8 cellular contexts compared by ENCODE assay signal in the genomic region with DNA sequence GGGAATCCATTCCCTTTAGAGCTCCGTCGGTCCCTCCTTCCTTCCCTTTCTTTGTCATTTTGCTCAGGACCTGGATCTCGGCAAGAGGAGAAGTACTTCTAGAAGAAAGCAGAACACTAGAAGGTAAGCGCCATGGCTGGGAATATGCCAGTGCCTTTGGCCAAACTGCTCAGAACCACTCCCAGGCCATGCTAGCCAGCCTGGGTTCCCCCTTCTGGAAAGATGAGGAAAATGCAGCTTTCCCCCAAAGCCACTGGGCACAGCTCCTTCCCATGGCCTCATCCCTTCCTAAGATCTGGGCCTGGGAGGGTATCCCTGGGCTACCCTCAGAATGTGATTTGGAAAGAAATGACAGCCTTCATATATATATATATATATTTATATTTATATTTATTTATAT. TPM values are rescaled to one million over a fixed set of nuclear protein-coding genes. Genes with fewer than 3 reads are reported as not detected.
DNase-seq lines count a peak whose midpoint lies in the region; ATAC-seq and TF ChIP-seq lines count a peak whose summit lies in the region.

No MANE protein-coding gene starts in this region.

- POLR2A ChIA-PET in naive thymus-derived CD8-positive, alpha-beta T cell (lab: Charles Lee) = no interaction called here

- peaks cover 13% of the 10 kb centered on the region; the same call in 2 of the 3 replicates for H3K4me1 Mint-ChIP-seq in GM23338
- peaks cover 0 to 3% (median 3%) of the 10 kb centered on the region in 4 donors for H3K4me1 Mint-ChIP-seq in naive thymus-derived CD8-positive, alpha-beta T cell

- H3K27me3 ChIP-seq in GM23338 (ENCODE audit: insufficient read depth) (peaks cover 19% of the 10 kb centered on the region), cardiac muscle cell (peaks cover 30% of the 10 kb centered on the region)

- peaks cover 5% of the 10 kb centered on the region; the same call in 1 of the 3 replicates for H3K9me3 Mint-ChIP-seq in GM23338
- H3K9me3 Mint-ChIP-seq in naive thymus-derived CD8-positive, alpha-beta T cell = peaks cover 0 to 1% (median 0%) of the 10 kb centered on the region in 9 donors

- ATAC-seq in GM23338 (peak; percentile 80), GM19455 (IDR thresholded peaks at IDR 0.05; ENCODE audit: unreplicated experiment) (no peak)
- no peak for ATAC-seq in naive thymus-derived CD8-positive, alpha-beta T cell

- no peaks in the 10 kb centered on the region for H4K20me1 ChIP-seq in GM23338 (replicated peaks; ENCODE audit: insufficient read depth)

- H3K27ac ChIP-seq in 22Rv1 (no peak overlapping the region), GM23338 (ENCODE audit: low read depth) (no peak overlapping the region), cardiac muscle cell (no peak overlapping the region)

- no peaks in the 10 kb centered on the region for H3F3A ChIP-seq in GM23338 (replicated peaks; ENCODE audit: low read depth)

- H3K36me3 ChIP-seq in GM23338 (ENCODE audit: insufficient read depth) (no peaks in the 10 kb centered on the region), cardiac muscle cell (no peaks in the 10 kb centered on the region)

- H3K27me3 Mint-ChIP-seq in GM23338 (ENCODE audit: insufficient read depth, low read depth, poor library complexity) = peaks cover 27% of the 10 kb centered on the region
- peaks cover 29 to 68% (median 54%) of the 10 kb centered on the region in 5 donors for H3K27me3 Mint-ChIP-seq in naive thymus-derived CD8-positive, alpha-beta T cell

- H3K4me2 ChIP-seq in GM23338 = no peak overlapping the region

- no peak overlapping the region for H3K4me3 Mint-ChIP-seq in GM23338
- H3K4me3 Mint-ChIP-seq in naive thymus-derived CD8-positive, alpha-beta T cell = no peak overlapping the region

- peak overlapping the region; percentile 83 for H2AFZ ChIP-seq in GM23338

- no peaks in the 10 kb centered on the region for H3K9me2 ChIP-seq in GM23338 (ENCODE audit: insufficient read depth)

- H3K79me2 ChIP-seq in GM23338 (replicated peaks; ENCODE audit: insufficient read depth) = no peaks in the 10 kb centered on the region

- peak; percentile 82 for DNase-seq in GM23338 (ENCODE audit: low spot score)
- DNase-seq in SK-MEL-5 (ENCODE audit: low read depth, low spot score) = peak; percentile 71
- DNase-seq in cardiac muscle cell (ENCODE audit: low read depth in 1 of 2, low spot score in 1 of 2) = peak; percentile 63 to 78
- peak; percentile 39 for DNase-seq in superior temporal gyrus (ENCODE audit: extremely low spot score)
- no peak for DNase-seq in naive thymus-derived CD8-positive, alpha-beta T cell
- no peak for DNase-seq in Ammon's horn (ENCODE audit: low spot score)

- H3K27ac Mint-ChIP-seq in GM23338 = no peak overlapping the region
- peak overlapping the region in 1 of 10 donors; percentile 50 for H3K27ac Mint-ChIP-seq in naive thymus-derived CD8-positive, alpha-beta T cell

- peak; percentile 60 for TF ChIP-seq CTCF in 22Rv1 (IDR thresholded peaks at IDR 0.05)
- peak; percentile 56 to 82 for TF ChIP-seq CTCF in GM23338 (conservative IDR thresholded peaks at IDR 0.05; ENCODE audit: low read depth in 2 of 2)
- TF ChIP-seq CTCF in cardiac muscle cell (IDR thresholded peaks at IDR 0.05; ENCODE audit: low read depth, low read length) = peak; percentile 72

- H3K4me3 ChIP-seq in GM23338 (no peak overlapping the region), cardiac muscle cell (no peak overlapping the region)

- H3K4me1 ChIP-seq in GM23338 (ENCODE audit: insufficient read depth) (no peaks in the 10 kb centered on the region), cardiac muscle cell (ENCODE audit: low read depth) (no peaks in the 10 kb centered on the region)

- in situ Hi-C loops in SK-MEL-5 (cut with HindIII; ENCODE audit: low pct_unique_long_range_greater_than_20kb, low sequenced_read_pairs) = no loop called here

- no peaks in the 10 kb centered on the region; the same call in 2 of the 3 replicates for H3K36me3 Mint-ChIP-seq in GM23338 (ENCODE audit: low read depth)
- no peaks in the 10 kb centered on the region for H3K36me3 Mint-ChIP-seq in naive thymus-derived CD8-positive, alpha-beta T cell

- H3K9me3 ChIP-seq in cardiac muscle cell (ENCODE audit: low read depth) = no peaks in the 10 kb centered on the region

TF ChIP-seq in GM23338, 12 proteins besides CTCF, POLR2A, EP300 and RAD21 (continues in another document):
- TF ChIP-seq, protein P1, sequence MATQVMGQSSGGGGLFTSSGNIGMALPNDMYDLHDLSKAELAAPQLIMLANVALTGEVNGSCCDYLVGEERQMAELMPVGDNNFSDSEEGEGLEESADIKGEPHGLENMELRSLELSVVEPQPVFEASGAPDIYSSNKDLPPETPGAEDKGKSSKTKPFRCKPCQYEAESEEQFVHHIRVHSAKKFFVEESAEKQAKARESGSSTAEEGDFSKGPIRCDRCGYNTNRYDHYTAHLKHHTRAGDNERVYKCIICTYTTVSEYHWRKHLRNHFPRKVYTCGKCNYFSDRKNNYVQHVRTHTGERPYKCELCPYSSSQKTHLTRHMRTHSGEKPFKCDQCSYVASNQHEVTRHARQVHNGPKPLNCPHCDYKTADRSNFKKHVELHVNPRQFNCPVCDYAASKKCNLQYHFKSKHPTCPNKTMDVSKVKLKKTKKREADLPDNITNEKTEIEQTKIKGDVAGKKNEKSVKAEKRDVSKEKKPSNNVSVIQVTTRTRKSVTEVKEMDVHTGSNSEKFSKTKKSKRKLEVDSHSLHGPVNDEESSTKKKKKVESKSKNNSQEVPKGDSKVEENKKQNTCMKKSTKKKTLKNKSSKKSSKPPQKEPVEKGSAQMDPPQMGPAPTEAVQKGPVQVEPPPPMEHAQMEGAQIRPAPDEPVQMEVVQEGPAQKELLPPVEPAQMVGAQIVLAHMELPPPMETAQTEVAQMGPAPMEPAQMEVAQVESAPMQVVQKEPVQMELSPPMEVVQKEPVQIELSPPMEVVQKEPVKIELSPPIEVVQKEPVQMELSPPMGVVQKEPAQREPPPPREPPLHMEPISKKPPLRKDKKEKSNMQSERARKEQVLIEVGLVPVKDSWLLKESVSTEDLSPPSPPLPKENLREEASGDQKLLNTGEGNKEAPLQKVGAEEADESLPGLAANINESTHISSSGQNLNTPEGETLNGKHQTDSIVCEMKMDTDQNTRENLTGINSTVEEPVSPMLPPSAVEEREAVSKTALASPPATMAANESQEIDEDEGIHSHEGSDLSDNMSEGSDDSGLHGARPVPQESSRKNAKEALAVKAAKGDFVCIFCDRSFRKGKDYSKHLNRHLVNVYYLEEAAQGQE (IDR thresholded peaks at IDR 0.05; ENCODE audit: unreplicated experiment) = no peak
- TF ChIP-seq ZNF114 (CRISPR knock-in tag; IDR thresholded peaks at IDR 0.05) (no peak), CREB1 (CRISPR knock-in tag; IDR thresholded peaks at IDR 0.05; ENCODE audit: low read depth) (no peak), NANOG (IDR thresholded peaks at IDR 0.05; ENCODE audit: borderline replicate concordance) (no peak), EZH2 (IDR thresholded peaks at IDR 0.05; ENCODE audit: low read depth, unreplicated experiment) (no peak), POLR2AphosphoS5 (IDR thresholded peaks at IDR 0.05; ENCODE audit: low read depth) (no peak), EZH2phosphoT487 (IDR thresholded peaks at IDR 0.05; ENCODE audit: unreplicated experiment) (no peak), JUNB (IDR thresholded peaks at IDR 0.05; ENCODE audit: unreplicated experiment) (no peak), ZNF331 (CRISPR knock-in tag; IDR thresholded peaks at IDR 0.05; ENCODE audit: low read depth) (no peak)
- TF ChIP-seq, protein P2, sequence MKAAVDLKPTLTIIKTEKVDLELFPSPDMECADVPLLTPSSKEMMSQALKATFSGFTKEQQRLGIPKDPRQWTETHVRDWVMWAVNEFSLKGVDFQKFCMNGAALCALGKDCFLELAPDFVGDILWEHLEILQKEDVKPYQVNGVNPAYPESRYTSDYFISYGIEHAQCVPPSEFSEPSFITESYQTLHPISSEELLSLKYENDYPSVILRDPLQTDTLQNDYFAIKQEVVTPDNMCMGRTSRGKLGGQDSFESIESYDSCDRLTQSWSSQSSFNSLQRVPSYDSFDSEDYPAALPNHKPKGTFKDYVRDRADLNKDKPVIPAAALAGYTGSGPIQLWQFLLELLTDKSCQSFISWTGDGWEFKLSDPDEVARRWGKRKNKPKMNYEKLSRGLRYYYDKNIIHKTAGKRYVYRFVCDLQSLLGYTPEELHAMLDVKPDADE (IDR thresholded peaks at IDR 0.05) = no peak

RNA-seq across cellular contexts. Expression of a gene that starts 6.3 kb away (rescaled TPM):
- total RNA-seq in GM23338 (2014; rRNA removed; shearing (Covaris generic)) = 2.2 and 2.7 TPM in 2 replicates
- polyA plus RNA-seq in GM23338 (2016; fragmentation: Nextera tagmentation; extraction: Ambion mirVana) = 0.65 and 1.0 TPM in 2 replicates
- 0.11 TPM in 1 of 2 replicates, not detected in the other for total RNA-seq in SK-MEL-5 (2014; rRNA removed; shearing (Covaris generic))
- not detected in 2 replicates for polyA plus RNA-seq in SK-MEL-5 (2015; cell fraction: cytosol; rRNA removed)
- polyA plus RNA-seq in SK-MEL-5 (2015; cell fraction: nucleus; rRNA removed) = not detected in 2 replicates
- not detected in 2 replicates for total RNA-seq in cardiac muscle cell
- polyA plus RNA-seq in cardiac muscle cell = not detected in 2 replicates
- total RNA-seq in naive thymus-derived CD8-positive, alpha-beta T cell = not detected
- polyA plus RNA-seq in naive thymus-derived CD8-positive, alpha-beta T cell = not detected

RNA-seq across cellular contexts. Expression of a gene that starts 19.0 kb away (rescaled TPM):
- 52.9 and 62.3 TPM in 2 replicates for total RNA-seq in GM23338 (2014; rRNA removed; shearing (Covaris generic))
- polyA plus RNA-seq in GM23338 (2016; fragmentation: Nextera tagmentation; extraction: Ambion mirVana) (61.7 and 69.1 TPM in 2 replicates), cardiac muscle cell (282 and 303 TPM in 2 replicates)
- 157 and 159 TPM in 2 replicates for total RNA-seq in SK-MEL-5 (2014; rRNA removed; shearing (Covaris generic))
- polyA plus RNA-seq in SK-MEL-5 (2015; cell fraction: cytosol; rRNA removed) = 75.7 and 77.5 TPM in 2 replicates
- polyA plus RNA-seq in SK-MEL-5 (2015; cell fraction: nucleus; rRNA removed) = 61.7 and 71.3 TPM in 2 replicates
- 117 and 152 TPM in 2 replicates for total RNA-seq in cardiac muscle cell
- 10 to 100 TPM; 46.2 to 52.3 TPM for total RNA-seq in naive thymus-derived CD8-positive, alpha-beta T cell
- polyA plus RNA-seq in naive thymus-derived CD8-positive, alpha-beta T cell = 100 to 1,000 TPM in 2 of 3 donors, 10 to 100 TPM in 1; 99.4 to 118 (median 109) TPM

Comparison
In these comparisons a context has a peak if more than half of its experiments do, and no peak if none do; other contexts are left out.
1. DNase-seq: peak in GM23338 (single experiment), SK-MEL-5 (single experiment), cardiac muscle cell (2 of 2) and superior temporal gyrus (single experiment); none in naive thymus-derived CD8-positive, alpha-beta T cell (0 of 10) and Ammon's horn (single experiment).
2. Peak in every context shown above with its lines, with median percentiles within 50 percentile points of each other: CTCF ChIP-seq.